1 cellular context compared by ENCODE assay signal in the genomic region with DNA sequence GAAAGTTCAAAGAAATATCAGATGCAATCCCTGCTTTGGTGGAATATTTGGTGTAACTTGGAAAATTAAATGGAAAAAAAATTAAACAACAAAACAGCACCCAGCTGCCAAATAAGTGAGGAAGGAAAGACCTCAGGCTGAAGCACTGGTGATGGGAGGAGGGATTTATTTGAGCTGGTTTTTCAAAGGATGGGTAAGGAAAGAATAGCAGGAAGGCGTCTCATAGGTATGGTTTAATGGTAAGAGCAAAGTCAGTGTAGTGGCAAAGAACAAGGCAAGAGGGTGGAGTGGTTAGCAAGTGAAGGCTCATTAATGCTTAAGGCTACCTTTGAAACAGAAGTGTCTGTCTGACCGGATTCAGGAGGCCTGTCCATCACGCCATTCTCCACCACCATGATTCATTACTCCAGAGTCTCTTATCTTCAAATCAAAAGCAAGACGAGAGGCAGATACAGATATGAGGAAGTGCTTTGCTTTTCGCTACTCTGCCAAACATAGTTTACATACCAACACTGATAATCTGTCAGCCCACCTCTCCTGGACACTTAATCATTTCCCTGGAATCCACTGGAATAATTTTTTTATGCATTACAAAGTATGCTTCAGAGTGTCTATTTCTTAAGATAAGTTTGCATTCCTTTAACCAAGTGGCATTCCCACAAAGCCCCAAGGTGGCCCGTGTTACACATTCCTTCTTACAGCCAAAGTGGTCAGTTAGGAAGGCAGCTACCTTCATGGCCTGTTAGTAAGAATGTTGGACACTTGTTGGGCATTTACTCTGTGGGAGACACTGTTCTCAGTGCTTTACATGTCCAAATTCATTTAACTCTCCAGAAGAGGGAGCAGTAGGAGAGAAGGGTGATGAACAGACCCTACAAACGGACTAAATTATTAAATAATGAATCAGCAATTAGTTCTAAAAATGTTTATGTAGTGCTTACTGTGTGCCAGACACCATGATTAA.
TF ChIP-seq lines count a peak whose summit lies in the region.

No MANE protein-coding gene starts in this region.

TF ChIP-seq in SK-N-SH, 30 proteins besides CTCF, POLR2A, EP300 and RAD21 (continued from another document):
- TF ChIP-seq, protein P1, sequence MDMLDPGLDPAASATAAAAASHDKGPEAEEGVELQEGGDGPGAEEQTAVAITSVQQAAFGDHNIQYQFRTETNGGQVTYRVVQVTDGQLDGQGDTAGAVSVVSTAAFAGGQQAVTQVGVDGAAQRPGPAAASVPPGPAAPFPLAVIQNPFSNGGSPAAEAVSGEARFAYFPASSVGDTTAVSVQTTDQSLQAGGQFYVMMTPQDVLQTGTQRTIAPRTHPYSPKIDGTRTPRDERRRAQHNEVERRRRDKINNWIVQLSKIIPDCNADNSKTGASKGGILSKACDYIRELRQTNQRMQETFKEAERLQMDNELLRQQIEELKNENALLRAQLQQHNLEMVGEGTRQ (IDR thresholded peaks at IDR 0.05; ENCODE audit: borderline replicate concordance, low read depth, low read length): no peak
- peak; percentile 87 for TF ChIP-seq FOSL2 (IDR thresholded peaks at IDR 0.05; ENCODE audit: borderline replicate concordance, low read depth)
- TF ChIP-seq SIN3A (IDR thresholded peaks at IDR 0.05; ENCODE audit: borderline replicate concordance, low read depth, low read length): peak; percentile 94
- peak; percentile 48; the same call in 1 of the 2 replicates for TF ChIP-seq TAF1 (IDR thresholded peaks at IDR 0.05; ENCODE audit: borderline replicate concordance, low read depth, low read length)
- TF ChIP-seq, protein P2, sequence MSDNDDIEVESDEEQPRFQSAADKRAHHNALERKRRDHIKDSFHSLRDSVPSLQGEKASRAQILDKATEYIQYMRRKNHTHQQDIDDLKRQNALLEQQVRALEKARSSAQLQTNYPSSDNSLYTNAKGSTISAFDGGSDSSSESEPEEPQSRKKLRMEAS (IDR thresholded peaks at IDR 0.05; ENCODE audit: low read depth): peak; percentile 66
- TF ChIP-seq YY1 (IDR thresholded peaks at IDR 0.05; ENCODE audit: low read depth): peak; percentile 15; the same call in 1 of the 2 replicates
- peak; percentile 40; the same call in 1 of the 2 replicates for TF ChIP-seq GABPA (IDR thresholded peaks at IDR 0.05; ENCODE audit: low read depth)
- TF ChIP-seq, protein P3, sequence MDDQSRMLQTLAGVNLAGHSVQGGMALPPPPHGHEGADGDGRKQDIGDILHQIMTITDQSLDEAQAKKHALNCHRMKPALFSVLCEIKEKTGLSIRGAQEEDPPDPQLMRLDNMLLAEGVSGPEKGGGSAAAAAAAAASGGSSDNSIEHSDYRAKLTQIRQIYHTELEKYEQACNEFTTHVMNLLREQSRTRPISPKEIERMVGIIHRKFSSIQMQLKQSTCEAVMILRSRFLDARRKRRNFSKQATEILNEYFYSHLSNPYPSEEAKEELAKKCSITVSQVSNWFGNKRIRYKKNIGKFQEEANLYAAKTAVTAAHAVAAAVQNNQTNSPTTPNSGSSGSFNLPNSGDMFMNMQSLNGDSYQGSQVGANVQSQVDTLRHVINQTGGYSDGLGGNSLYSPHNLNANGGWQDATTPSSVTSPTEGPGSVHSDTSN (IDR thresholded peaks at IDR 0.05): peak; percentile 98
- TF ChIP-seq POLR2AphosphoS5 (IDR thresholded peaks at IDR 0.05; ENCODE audit: low read depth, low read length): peak; percentile 85
- peak; percentile 97 for TF ChIP-seq JUND (IDR thresholded peaks at IDR 0.05)
- no peak for TF ChIP-seq MXI1 (IDR thresholded peaks at IDR 0.05; ENCODE audit: low read depth, low read length)
- TF ChIP-seq, protein P4, sequence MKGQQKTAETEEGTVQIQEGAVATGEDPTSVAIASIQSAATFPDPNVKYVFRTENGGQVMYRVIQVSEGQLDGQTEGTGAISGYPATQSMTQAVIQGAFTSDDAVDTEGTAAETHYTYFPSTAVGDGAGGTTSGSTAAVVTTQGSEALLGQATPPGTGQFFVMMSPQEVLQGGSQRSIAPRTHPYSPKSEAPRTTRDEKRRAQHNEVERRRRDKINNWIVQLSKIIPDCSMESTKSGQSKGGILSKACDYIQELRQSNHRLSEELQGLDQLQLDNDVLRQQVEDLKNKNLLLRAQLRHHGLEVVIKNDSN (IDR thresholded peaks at IDR 0.05; ENCODE audit: borderline replicate concordance, low read depth): no peak; the same call in 1 of the 2 replicates
- TF ChIP-seq SMC3 (IDR thresholded peaks at IDR 0.05; ENCODE audit: low read depth, low read length): peak; percentile 34; the same call in 1 of the 2 replicates
- TF ChIP-seq CHD2 (IDR thresholded peaks at IDR 0.05; ENCODE audit: low read length, partially characterized antibody): no peak
- TF ChIP-seq, protein P5, sequence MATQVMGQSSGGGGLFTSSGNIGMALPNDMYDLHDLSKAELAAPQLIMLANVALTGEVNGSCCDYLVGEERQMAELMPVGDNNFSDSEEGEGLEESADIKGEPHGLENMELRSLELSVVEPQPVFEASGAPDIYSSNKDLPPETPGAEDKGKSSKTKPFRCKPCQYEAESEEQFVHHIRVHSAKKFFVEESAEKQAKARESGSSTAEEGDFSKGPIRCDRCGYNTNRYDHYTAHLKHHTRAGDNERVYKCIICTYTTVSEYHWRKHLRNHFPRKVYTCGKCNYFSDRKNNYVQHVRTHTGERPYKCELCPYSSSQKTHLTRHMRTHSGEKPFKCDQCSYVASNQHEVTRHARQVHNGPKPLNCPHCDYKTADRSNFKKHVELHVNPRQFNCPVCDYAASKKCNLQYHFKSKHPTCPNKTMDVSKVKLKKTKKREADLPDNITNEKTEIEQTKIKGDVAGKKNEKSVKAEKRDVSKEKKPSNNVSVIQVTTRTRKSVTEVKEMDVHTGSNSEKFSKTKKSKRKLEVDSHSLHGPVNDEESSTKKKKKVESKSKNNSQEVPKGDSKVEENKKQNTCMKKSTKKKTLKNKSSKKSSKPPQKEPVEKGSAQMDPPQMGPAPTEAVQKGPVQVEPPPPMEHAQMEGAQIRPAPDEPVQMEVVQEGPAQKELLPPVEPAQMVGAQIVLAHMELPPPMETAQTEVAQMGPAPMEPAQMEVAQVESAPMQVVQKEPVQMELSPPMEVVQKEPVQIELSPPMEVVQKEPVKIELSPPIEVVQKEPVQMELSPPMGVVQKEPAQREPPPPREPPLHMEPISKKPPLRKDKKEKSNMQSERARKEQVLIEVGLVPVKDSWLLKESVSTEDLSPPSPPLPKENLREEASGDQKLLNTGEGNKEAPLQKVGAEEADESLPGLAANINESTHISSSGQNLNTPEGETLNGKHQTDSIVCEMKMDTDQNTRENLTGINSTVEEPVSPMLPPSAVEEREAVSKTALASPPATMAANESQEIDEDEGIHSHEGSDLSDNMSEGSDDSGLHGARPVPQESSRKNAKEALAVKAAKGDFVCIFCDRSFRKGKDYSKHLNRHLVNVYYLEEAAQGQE (IDR thresholded peaks at IDR 0.05; ENCODE audit: low read depth, low read length): peak; percentile 61; the same call in 1 of the 2 replicates
- no peak for TF ChIP-seq FOXJ3 (CRISPR knock-in tag; IDR thresholded peaks at IDR 0.05)
- peak; percentile 96 for TF ChIP-seq FOXM1 (IDR thresholded peaks at IDR 0.05; ENCODE audit: low read depth)
- peak; percentile 93 for TF ChIP-seq ELF1 (IDR thresholded peaks at IDR 0.05)
